ENCODE assay signal across 24 cellular contexts in genomic region chr3:153448146-153448870, GRCh38.
"Had no signal": no experiment of that assay in that cellular context is flagged by ENCODE, and none has a peak within 500 bp of the region (broad histone marks: within the 10 kb centered on the region; RNA-seq: fewer than 3 reads in every experiment).

No MANE protein-coding gene starts in this region.

- DNase-seq: dermis blood vessel endothelial cell; effector memory CD4-positive, alpha-beta T cell; erythroblast; esophagus squamous epithelium; foreskin fibroblast; hypothalamus; immature natural killer cell; islet precursor cell; kidney glomerular epithelial cell; natural killer cell; occipital lobe; sigmoid colon; stimulated activated CD4-positive, alpha-beta T cell treated with anti-CD3 and anti-CD28 coated beads, Interleukin-4, amount 100 ng/mL, for 4 hours; stimulated activated naive CD8-positive, alpha-beta T cell treated with anti-CD3 and anti-CD28 coated beads, Interleukin-15, Interleukin-2, amounts not matched to agents 100 U/mL and 50 U/mL, for 24 hours; substantia nigra; testis; tibial artery had no signal

- H3K9ac ChIP-seq: parathyroid adenoma had no signal

- H3K36me3 ChIP-seq: esophagus squamous epithelium, gastroesophageal sphincter, prostate gland, right atrium auricular region, sigmoid colon, tibial artery had no signal

- H3K27me3 ChIP-seq: esophagus squamous epithelium, gastroesophageal sphincter, right atrium auricular region, sigmoid colon, testis, tibial artery had no signal

- ATAC-seq: gastroesophageal sphincter; natural killer cell; stimulated activated memory B cell treated with anti-CD40 and anti-IgM and Interleukin-4, amounts not matched to agents 10 μg/mL and 1 μg/mL and 100 μg/mL, for 72 hours; stimulated activated naive CD8-positive, alpha-beta T cell treated with anti-CD3 and anti-CD28 coated beads, Interleukin-15, Interleukin-2, amounts not matched to agents 100 U/mL and 50 U/mL, for 24 hours had no signal

- H3K9me3 ChIP-seq: esophagus squamous epithelium, gastroesophageal sphincter, prostate gland, right atrium auricular region, sigmoid colon, testis, tibial artery had no signal

- H3K4me1 ChIP-seq: esophagus squamous epithelium, gastroesophageal sphincter, parathyroid adenoma, prostate gland, right atrium auricular region, sigmoid colon, tibial artery had no signal

- H3K4me3 ChIP-seq: coronary artery, esophagus squamous epithelium, gastroesophageal sphincter, lung, prostate gland, right atrium auricular region, sigmoid colon, testis, tibial artery had no signal

- H2AFZ ChIP-seq: parathyroid adenoma had no signal

- H3K79me2 ChIP-seq: parathyroid adenoma had no signal

- H3K27ac ChIP-seq: coronary artery, esophagus squamous epithelium, gastroesophageal sphincter, parathyroid adenoma, prostate gland, right atrium auricular region, sigmoid colon, testis, tibial artery had no signal
